1 cellular context compared by ENCODE assay signal in genomic region chr6:111894272-111894671, GRCh38.
TF ChIP-seq lines count a peak whose summit lies in the region.

No MANE protein-coding gene starts in this region.

TF ChIP-seq in WTC11, 78 proteins besides CTCF, POLR2A, EP300 and RAD21 (continued from another document):
- TF ChIP-seq ZMAT4 (CRISPR knock-in tag; IDR thresholded peaks at IDR 0.05): no peak
- TF ChIP-seq ZNF512 (CRISPR knock-in tag; IDR thresholded peaks at IDR 0.05; ENCODE audit: borderline replicate concordance): no peak
- no peak for TF ChIP-seq ZNF281 (CRISPR knock-in tag; IDR thresholded peaks at IDR 0.05)
- TF ChIP-seq JUN (CRISPR knock-in tag; IDR thresholded peaks at IDR 0.05): no peak
- no peak for TF ChIP-seq ZNF317 (CRISPR knock-in tag; IDR thresholded peaks at IDR 0.05; ENCODE audit: borderline replicate concordance, low read depth)
- TF ChIP-seq ZNF423 (CRISPR knock-in tag; IDR thresholded peaks at IDR 0.05): no peak
TF ChIP-seq in WTC11: peak in this region for 0.
